ENCODE assay signal across 1 cellular context in genomic region chr16:58025351-58026138, GRCh38.
TF ChIP-seq lines count a peak whose summit lies in the region.

Gene MMP15, plus strand, starts transcription at chr16:58025754. Its CDS starts 597 bp downstream, at chr16:58026351.

TF ChIP-seq in HepG2, 621 proteins besides CTCF, POLR2A, EP300 and RAD21 (continued from another document and continues in another):
- TF ChIP-seq ZNF318 (CRISPR knock-in tag; IDR thresholded peaks at IDR 0.05): no peak
- peak; percentile 53; the same call in 1 of the 2 replicates for TF ChIP-seq HNF4G (IDR thresholded peaks at IDR 0.05; ENCODE audit: borderline replicate concordance, low read depth, low read length)
- TF ChIP-seq HNF4G (CRISPR knock-in tag; IDR thresholded peaks at IDR 0.05; ENCODE audit: borderline replicate concordance, low read depth): peak; percentile 72
- TF ChIP-seq ZFP90 (CRISPR knock-in tag; IDR thresholded peaks at IDR 0.05; ENCODE audit: borderline replicate concordance): peak; percentile 44; the same call in 1 of the 2 replicates
- no peak for TF ChIP-seq SIN3B (IDR thresholded peaks at IDR 0.05; ENCODE audit: low read length)
- no peak for TF ChIP-seq GTF2F1 (IDR thresholded peaks at IDR 0.05; ENCODE audit: low read length)
- TF ChIP-seq JUNB (CRISPR knock-in tag; IDR thresholded peaks at IDR 0.05; ENCODE audit: borderline replicate concordance): no peak
- no peak; the same call in 1 of the 2 replicates for TF ChIP-seq KAT8 (CRISPR knock-in tag; IDR thresholded peaks at IDR 0.05)
- TF ChIP-seq RNF2 (conservative IDR thresholded peaks at IDR 0.05; ENCODE audit: low read depth): no peak
- no peak for TF ChIP-seq ATF6 (CRISPR knock-in tag; conservative IDR thresholded peaks at IDR 0.05)
- TF ChIP-seq, protein P1, sequence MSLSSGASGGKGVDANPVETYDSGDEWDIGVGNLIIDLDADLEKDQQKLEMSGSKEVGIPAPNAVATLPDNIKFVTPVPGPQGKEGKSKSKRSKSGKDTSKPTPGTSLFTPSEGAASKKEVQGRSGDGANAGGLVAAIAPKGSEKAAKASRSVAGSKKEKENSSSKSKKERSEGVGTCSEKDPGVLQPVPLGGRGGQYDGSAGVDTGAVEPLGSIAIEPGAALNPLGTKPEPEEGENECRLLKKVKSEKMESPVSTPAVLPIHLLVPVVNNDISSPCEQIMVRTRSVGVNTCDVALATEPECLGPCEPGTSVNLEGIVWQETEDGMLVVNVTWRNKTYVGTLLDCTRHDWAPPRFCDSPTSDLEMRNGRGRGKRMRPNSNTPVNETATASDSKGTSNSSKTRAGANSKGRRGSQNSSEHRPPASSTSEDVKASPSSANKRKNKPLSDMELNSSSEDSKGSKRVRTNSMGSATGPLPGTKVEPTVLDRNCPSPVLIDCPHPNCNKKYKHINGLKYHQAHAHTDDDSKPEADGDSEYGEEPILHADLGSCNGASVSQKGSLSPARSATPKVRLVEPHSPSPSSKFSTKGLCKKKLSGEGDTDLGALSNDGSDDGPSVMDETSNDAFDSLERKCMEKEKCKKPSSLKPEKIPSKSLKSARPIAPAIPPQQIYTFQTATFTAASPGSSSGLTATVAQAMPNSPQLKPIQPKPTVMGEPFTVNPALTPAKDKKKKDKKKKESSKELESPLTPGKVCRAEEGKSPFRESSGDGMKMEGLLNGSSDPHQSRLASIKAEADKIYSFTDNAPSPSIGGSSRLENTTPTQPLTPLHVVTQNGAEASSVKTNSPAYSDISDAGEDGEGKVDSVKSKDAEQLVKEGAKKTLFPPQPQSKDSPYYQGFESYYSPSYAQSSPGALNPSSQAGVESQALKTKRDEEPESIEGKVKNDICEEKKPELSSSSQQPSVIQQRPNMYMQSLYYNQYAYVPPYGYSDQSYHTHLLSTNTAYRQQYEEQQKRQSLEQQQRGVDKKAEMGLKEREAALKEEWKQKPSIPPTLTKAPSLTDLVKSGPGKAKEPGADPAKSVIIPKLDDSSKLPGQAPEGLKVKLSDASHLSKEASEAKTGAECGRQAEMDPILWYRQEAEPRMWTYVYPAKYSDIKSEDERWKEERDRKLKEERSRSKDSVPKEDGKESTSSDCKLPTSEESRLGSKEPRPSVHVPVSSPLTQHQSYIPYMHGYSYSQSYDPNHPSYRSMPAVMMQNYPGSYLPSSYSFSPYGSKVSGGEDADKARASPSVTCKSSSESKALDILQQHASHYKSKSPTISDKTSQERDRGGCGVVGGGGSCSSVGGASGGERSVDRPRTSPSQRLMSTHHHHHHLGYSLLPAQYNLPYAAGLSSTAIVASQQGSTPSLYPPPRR (CRISPR knock-in tag; IDR thresholded peaks at IDR 0.05; ENCODE audit: borderline replicate concordance): no peak
- TF ChIP-seq ZSCAN29 (CRISPR knock-in tag; conservative IDR thresholded peaks at IDR 0.05): 0 out of 2 replicates have a peak, but pooled peaks have one; percentile 5
- no peak for TF ChIP-seq IKZF4 (CRISPR knock-in tag; IDR thresholded peaks at IDR 0.05; ENCODE audit: borderline replicate concordance, low read depth, not compliant biosample characterization)
- TF ChIP-seq CREB1 (IDR thresholded peaks at IDR 0.05): peak; percentile 68
- TF ChIP-seq CREB1 (CRISPR knock-in tag; IDR thresholded peaks at IDR 0.05): no peak
- TF ChIP-seq TARDBP (CRISPR knock-in tag; IDR thresholded peaks at IDR 0.05): peak; percentile 49; the same call in 1 of the 2 replicates
- TF ChIP-seq HDAC2 (CRISPR knock-in tag; IDR thresholded peaks at IDR 0.05): peak; percentile 24; the same call in 1 of the 2 replicates
- TF ChIP-seq, protein P2, sequence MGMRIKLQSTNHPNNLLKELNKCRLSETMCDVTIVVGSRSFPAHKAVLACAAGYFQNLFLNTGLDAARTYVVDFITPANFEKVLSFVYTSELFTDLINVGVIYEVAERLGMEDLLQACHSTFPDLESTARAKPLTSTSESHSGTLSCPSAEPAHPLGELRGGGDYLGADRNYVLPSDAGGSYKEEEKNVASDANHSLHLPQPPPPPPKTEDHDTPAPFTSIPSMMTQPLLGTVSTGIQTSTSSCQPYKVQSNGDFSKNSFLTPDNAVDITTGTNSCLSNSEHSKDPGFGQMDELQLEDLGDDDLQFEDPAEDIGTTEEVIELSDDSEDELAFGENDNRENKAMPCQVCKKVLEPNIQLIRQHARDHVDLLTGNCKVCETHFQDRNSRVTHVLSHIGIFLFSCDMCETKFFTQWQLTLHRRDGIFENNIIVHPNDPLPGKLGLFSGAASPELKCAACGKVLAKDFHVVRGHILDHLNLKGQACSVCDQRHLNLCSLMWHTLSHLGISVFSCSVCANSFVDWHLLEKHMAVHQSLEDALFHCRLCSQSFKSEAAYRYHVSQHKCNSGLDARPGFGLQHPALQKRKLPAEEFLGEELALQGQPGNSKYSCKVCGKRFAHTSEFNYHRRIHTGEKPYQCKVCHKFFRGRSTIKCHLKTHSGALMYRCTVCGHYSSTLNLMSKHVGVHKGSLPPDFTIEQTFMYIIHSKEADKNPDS (CRISPR knock-in tag; IDR thresholded peaks at IDR 0.05): no peak
- TF ChIP-seq ZNF512 (CRISPR knock-in tag; IDR thresholded peaks at IDR 0.05): 0 out of 2 replicates have a peak, but pooled peaks have one; percentile 67
- peak; percentile 96; the same call in 1 of the 2 replicates for TF ChIP-seq HES4 (CRISPR knock-in tag; IDR thresholded peaks at IDR 0.05; ENCODE audit: borderline replicate concordance)
- TF ChIP-seq, protein P3, sequence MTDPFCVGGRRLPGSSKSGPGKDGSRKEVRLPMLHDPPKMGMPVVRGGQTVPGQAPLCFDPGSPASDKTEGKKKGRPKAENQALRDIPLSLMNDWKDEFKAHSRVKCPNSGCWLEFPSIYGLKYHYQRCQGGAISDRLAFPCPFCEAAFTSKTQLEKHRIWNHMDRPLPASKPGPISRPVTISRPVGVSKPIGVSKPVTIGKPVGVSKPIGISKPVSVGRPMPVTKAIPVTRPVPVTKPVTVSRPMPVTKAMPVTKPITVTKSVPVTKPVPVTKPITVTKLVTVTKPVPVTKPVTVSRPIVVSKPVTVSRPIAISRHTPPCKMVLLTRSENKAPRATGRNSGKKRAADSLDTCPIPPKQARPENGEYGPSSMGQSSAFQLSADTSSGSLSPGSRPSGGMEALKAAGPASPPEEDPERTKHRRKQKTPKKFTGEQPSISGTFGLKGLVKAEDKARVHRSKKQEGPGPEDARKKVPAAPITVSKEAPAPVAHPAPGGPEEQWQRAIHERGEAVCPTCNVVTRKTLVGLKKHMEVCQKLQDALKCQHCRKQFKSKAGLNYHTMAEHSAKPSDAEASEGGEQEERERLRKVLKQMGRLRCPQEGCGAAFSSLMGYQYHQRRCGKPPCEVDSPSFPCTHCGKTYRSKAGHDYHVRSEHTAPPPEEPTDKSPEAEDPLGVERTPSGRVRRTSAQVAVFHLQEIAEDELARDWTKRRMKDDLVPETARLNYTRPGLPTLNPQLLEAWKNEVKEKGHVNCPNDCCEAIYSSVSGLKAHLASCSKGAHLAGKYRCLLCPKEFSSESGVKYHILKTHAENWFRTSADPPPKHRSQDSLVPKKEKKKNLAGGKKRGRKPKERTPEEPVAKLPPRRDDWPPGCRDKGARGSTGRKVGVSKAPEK (CRISPR knock-in tag; IDR thresholded peaks at IDR 0.05; ENCODE audit: borderline replicate concordance): no peak
- no peak for TF ChIP-seq NFIC (IDR thresholded peaks at IDR 0.05; ENCODE audit: low read length)
- TF ChIP-seq TEAD2 (CRISPR knock-in tag; IDR thresholded peaks at IDR 0.05): 0 out of 2 replicates have a peak, but pooled peaks have one; percentile 5
- no peak for TF ChIP-seq ZNF644 (CRISPR knock-in tag; IDR thresholded peaks at IDR 0.05; ENCODE audit: low read depth)
- TF ChIP-seq ZNF510 (CRISPR knock-in tag; IDR thresholded peaks at IDR 0.05; ENCODE audit: low read depth): no peak; the same call in 1 of the 2 replicates
- TF ChIP-seq ZNF326 (CRISPR knock-in tag; IDR thresholded peaks at IDR 0.05; ENCODE audit: borderline replicate concordance): no peak
- TF ChIP-seq ZNF230 (CRISPR knock-in tag; IDR thresholded peaks at IDR 0.05): no peak
- no peak for TF ChIP-seq ZNF781 (CRISPR knock-in tag; IDR thresholded peaks at IDR 0.05; ENCODE audit: borderline replicate concordance, not compliant biosample characterization)
- TF ChIP-seq LRRFIP1 (CRISPR knock-in tag; conservative IDR thresholded peaks at IDR 0.05): no peak
- 0 out of 2 replicates have a peak, but pooled peaks have one; percentile 8 for TF ChIP-seq KLF6 (CRISPR knock-in tag; IDR thresholded peaks at IDR 0.05)
